In the genomic region with DNA sequence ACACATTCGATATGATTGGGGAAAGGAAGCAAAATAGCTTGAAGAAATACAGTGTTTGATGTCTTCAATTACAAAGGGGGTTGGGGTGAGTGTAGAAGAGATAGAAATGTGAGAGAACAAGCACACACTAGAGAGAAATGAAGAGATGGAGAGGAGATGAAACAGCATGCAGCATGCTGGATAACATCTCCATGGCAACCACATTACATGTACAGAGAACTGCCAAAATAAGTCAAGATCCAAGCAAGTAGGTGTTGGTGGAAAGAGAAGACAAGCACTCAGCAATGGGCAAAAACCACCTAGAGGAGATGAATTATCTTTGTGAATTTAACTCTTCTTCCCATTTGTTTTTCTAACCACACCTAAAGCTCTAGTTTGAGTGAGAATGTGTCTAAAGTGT, we compare ENCODE assay signal across 15 cellular contexts.
"Had no signal": no experiment of that assay in that cellular context is flagged by ENCODE, and none has a peak within 500 bp of the region (broad histone marks: within the 10 kb centered on the region; RNA-seq: fewer than 3 reads in every experiment).

No MANE protein-coding gene starts in this region.

- DNase-seq: colonic mucosa; effector CD8-positive, alpha-beta T cell; endodermal cell; foreskin fibroblast; gastrocnemius medialis; kidney; mucosa of descending colon; naive B cell; right cardiac atrium; sigmoid colon; stimulated activated CD4-positive, alpha-beta T cell treated with anti-CD3 and anti-CD28 coated beads, Interleukin-2, amount 100 ng/mL, for 24 hours; stimulated activated CD4-positive, alpha-beta T cell treated with anti-CD3 and anti-CD28 coated beads, Interleukin-4, amount 100 ng/mL, for 24 hours; stimulated activated naive CD4-positive, alpha-beta T cell treated with Interleukin-2 at 50 U/mL for 16 hours; substantia nigra; upper lobe of left lung had no signal
